In the genomic region with DNA sequence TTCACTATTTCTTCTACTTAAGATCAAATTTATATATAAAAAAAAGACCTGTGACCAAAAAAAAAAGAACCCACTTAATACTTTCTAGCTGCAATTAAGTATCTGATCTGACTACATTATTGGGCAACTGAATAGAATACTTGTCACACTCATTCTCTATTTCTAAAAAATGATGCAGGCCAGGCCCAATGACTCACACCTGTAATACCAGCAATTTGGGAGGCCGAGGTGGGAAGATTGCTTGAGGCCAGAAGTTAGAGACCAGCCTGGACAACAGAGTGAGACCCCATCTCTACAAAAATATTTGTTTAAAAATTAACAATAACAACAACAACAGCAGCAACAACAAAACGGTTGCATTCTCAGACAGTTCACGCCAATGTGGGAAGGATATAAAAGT, we compare ENCODE assay signal across 17 cellular contexts.
DNase-seq lines count a peak whose midpoint lies in the region; ATAC-seq lines count a peak whose summit lies in the region.
"Had no signal": no experiment of that assay in that cellular context is flagged by ENCODE, and none has a peak within 500 bp of the region (broad histone marks: within the 10 kb centered on the region; RNA-seq: fewer than 3 reads in every experiment).

No MANE protein-coding gene starts in this region.

- H3K36me3 Mint-ChIP-seq in activated T-helper 17 cell treated with anti-CD3 and anti-CD28 coated beads, Interleukin-2, amount 50 U/mL, for 72 hours (ENCODE audit: low read depth): no peaks in the 10 kb centered on the region
- H3K36me3 Mint-ChIP-seq: mesothelial cell of epicardium had no signal

- peak; percentile 72 to 81 for DNase-seq in AML-193 (lab: John Stamatoyannopoulos, UW)
- DNase-seq in stimulated activated CD4-positive, alpha-beta T cell treated with anti-CD3 and anti-CD28 coated beads, Interleukin-4, amount 100 ng/mL, for 4 hours: no peak
- no peak for DNase-seq in AG08396 (ENCODE audit: low spot score)
- DNase-seq in SJCRH30: no peak
- DNase-seq: activated naive CD4-positive, alpha-beta T cell; DMS153; effector memory CD4-positive, alpha-beta T cell; gastrocnemius medialis; NCI-H2029; NCI-H774; SIG-M5 had no signal

- no peaks in the 10 kb centered on the region for H3K4me1 Mint-ChIP-seq in activated T-helper 17 cell treated with anti-CD3 and anti-CD28 coated beads, Interleukin-2, amount 50 U/mL, for 72 hours

- H3K9me3 ChIP-seq in SJCRH30 (replicated peaks): no peaks in the 10 kb centered on the region; the same call in 1 of the 2 replicates
- H3K9me3 ChIP-seq: gastrocnemius medialis, thoracic aorta had no signal

- H3K27ac ChIP-seq in SJCRH30: no peak overlapping the region

- H3K4me1 ChIP-seq in SJCRH30: no peaks in the 10 kb centered on the region

- H3K27me3 ChIP-seq in SJCRH30: no peaks in the 10 kb centered on the region
- H3K27me3 ChIP-seq: gastrocnemius medialis had no signal

- no peak overlapping the region for H3K27ac Mint-ChIP-seq in activated T-helper 17 cell treated with anti-CD3 and anti-CD28 coated beads, Interleukin-2, amount 50 U/mL, for 72 hours
- H3K27ac Mint-ChIP-seq: mesothelial cell of epicardium had no signal

- no peak overlapping the region for H3K4me3 ChIP-seq in SJCRH30
- H3K4me3 ChIP-seq: gastrocnemius medialis, thoracic aorta had no signal

- H3K27me3 Mint-ChIP-seq in activated T-helper 17 cell treated with anti-CD3 and anti-CD28 coated beads, Interleukin-2, amount 50 U/mL, for 72 hours: peaks cover 11% of the 10 kb centered on the region

- ATAC-seq in GM19395 (IDR thresholded peaks at IDR 0.05; ENCODE audit: unreplicated experiment) (peak; percentile 27), HG03045 (IDR thresholded peaks at IDR 0.05; ENCODE audit: unreplicated experiment) (peak; percentile 21), GM21786 (IDR thresholded peaks at IDR 0.05; ENCODE audit: unreplicated experiment) (no peak)
- ATAC-seq in activated T-helper 17 cell treated with anti-CD3 and anti-CD28 coated beads, Interleukin-2, amount 50 U/mL, for 72 hours (replicated peaks): peak; percentile 34
- ATAC-seq: gastrocnemius medialis had no signal

- no peak overlapping the region for H3K4me3 Mint-ChIP-seq in activated T-helper 17 cell treated with anti-CD3 and anti-CD28 coated beads, Interleukin-2, amount 50 U/mL, for 72 hours
- H3K4me3 Mint-ChIP-seq: mesothelial cell of epicardium had no signal

- H3K36me3 ChIP-seq in SJCRH30: no peaks in the 10 kb centered on the region
- H3K36me3 ChIP-seq: gastrocnemius medialis, thoracic aorta had no signal

- H3K9me3 Mint-ChIP-seq in activated T-helper 17 cell treated with anti-CD3 and anti-CD28 coated beads, Interleukin-2, amount 50 U/mL, for 72 hours: peaks cover 5% of the 10 kb centered on the region
- H3K9me3 Mint-ChIP-seq: mesothelial cell of epicardium had no signal

Comparison
In these comparisons a context has a peak if more than half of its experiments do, and no peak if none do; other contexts are left out.
1. DNase-seq: peak in AML-193 (2 of 2); none in stimulated activated CD4-positive, alpha-beta T cell treated with anti-CD3 and anti-CD28 coated beads, Interleukin-4, amount 100 ng/mL, for 4 hours (0 of 2), AG08396 (single experiment) and SJCRH30 (0 of 2).